ENCODE assay signal across 9 cellular contexts in the genomic region with DNA sequence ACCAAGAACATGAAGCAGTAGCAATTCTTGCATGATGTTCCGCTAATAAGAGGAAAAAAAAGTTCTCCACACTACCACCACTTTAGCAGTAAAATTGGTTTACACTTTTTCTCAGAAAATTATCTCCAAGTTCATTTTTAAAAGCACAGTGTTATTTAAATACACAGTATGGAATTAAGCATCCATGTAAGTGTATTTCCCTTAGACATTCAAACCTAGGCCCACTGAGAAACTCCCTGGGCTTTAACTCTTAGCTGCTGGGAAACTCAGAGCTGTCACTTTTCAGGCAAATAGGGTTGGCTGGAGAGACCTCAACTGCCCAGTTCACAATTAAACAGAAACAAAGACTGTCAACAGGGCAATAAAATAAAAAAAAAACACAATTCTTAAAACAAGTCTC. TPM values are rescaled to one million over a fixed set of nuclear protein-coding genes. Genes with fewer than 3 reads are reported as not detected.
DNase-seq lines count a peak whose midpoint lies in the region; ATAC-seq and TF ChIP-seq lines count a peak whose summit lies in the region.
"Had no signal": no experiment of that assay in that cellular context is flagged by ENCODE, and none has a peak within 500 bp of the region (broad histone marks: within the 10 kb centered on the region; RNA-seq: fewer than 3 reads in every experiment).

No MANE protein-coding gene starts in this region.

- ATAC-seq in naive thymus-derived CD4-positive, alpha-beta T cell: no peak

- H3K4me1 Mint-ChIP-seq in HFFc6 (ENCODE audit: low read depth): peaks cover 57% of the 10 kb centered on the region
- peaks cover 41 to 71% (median 60%) of the 10 kb centered on the region in 7 donors for H3K4me1 Mint-ChIP-seq in naive thymus-derived CD4-positive, alpha-beta T cell

- intact Hi-C loops in naive thymus-derived CD4-positive, alpha-beta T cell (cut with micrococcal nuclease): loop anchor here in 1 of 2 donors (1.0 kb wide), 2 partner anchors 9 to 19 kb away; no protein-coding TSS in a partner anchor
- intact Hi-C loops in prostate gland (cut with DNase I): loop anchor here (10.0 kb wide), 1 partner anchor 384 kb away; the partner anchor contains the start of gene GNA14

- peak overlapping the region; percentile 94 for H3K4me3 Mint-ChIP-seq in HFFc6
- H3K4me3 Mint-ChIP-seq in naive thymus-derived CD4-positive, alpha-beta T cell: peak overlapping the region; percentile 80 to 98 (median 93)

- H3K27me3 ChIP-seq in naive thymus-derived CD4-positive, alpha-beta T cell (ENCODE audit: control insufficient read depth in 2 of 2, insufficient read depth in 2 of 2, low read length in 2 of 2): no peaks in the 10 kb centered on the region
- no peaks in the 10 kb centered on the region for H3K27me3 ChIP-seq in prostate gland (replicated peaks; ENCODE audit: insufficient read depth)

- H3K27ac ChIP-seq in 22Rv1 (0 out of 2 replicates have a peak overlapping the region, but pooled peaks have one; percentile 83), prostate gland (peak overlapping the region in 1 of 2 donors; percentile 93)
- H3K27ac ChIP-seq in naive thymus-derived CD4-positive, alpha-beta T cell (ENCODE audit: low read depth, low read length): peak overlapping the region; percentile 72

- H3K27me3 Mint-ChIP-seq in HFFc6 (ENCODE audit: insufficient read depth): no peaks in the 10 kb centered on the region
- no peaks in the 10 kb centered on the region for H3K27me3 Mint-ChIP-seq in naive thymus-derived CD4-positive, alpha-beta T cell

- H3K9me3 ChIP-seq in naive thymus-derived CD4-positive, alpha-beta T cell (ENCODE audit: control insufficient read depth in 2 of 3, low read length in 3 of 3): no peaks in the 10 kb centered on the region
- no peaks in the 10 kb centered on the region for H3K9me3 ChIP-seq in prostate gland

- no peaks in the 10 kb centered on the region for H3K36me3 Mint-ChIP-seq in HFFc6 (ENCODE audit: low read depth)
- H3K36me3 Mint-ChIP-seq in naive thymus-derived CD4-positive, alpha-beta T cell: peaks cover 0 to 10% (median 0%) of the 10 kb centered on the region in 5 donors

- POLR2A ChIA-PET in naive thymus-derived CD4-positive, alpha-beta T cell (lab: Charles Lee): interaction anchor here (0.6 to 1.3 kb wide), 7 partner anchors 18 to 645 kb away, joined by 3 to 8 read pairs (median 3); no protein-coding TSS in a partner anchor

- DNase-seq in HFFc6 (no peak), choroid plexus epithelial cell (ENCODE audit: low read depth) (no peak), NCI-H2196 (lab: John Stamatoyannopoulos, UW; ENCODE audit: unreplicated experiment) (no peak), SHP77 (lab: John Stamatoyannopoulos, UW) (no peak), iPS-NIHi7 (ENCODE audit: extremely low spot score) (no peak), prostate gland (ENCODE audit: low spot score) (no peak)
- no peak for DNase-seq in naive thymus-derived CD4-positive, alpha-beta T cell
- DNase-seq: NCI-H2171 had no signal

- H3K4me3 ChIP-seq in choroid plexus epithelial cell (ENCODE audit: low read depth, low read length): peak overlapping the region; percentile 85
- peak overlapping the region; percentile 58 for H3K4me3 ChIP-seq in naive thymus-derived CD4-positive, alpha-beta T cell (ENCODE audit: low read length)
- peak overlapping the region in 1 of 2 donors; percentile 74 for H3K4me3 ChIP-seq in prostate gland

- TF ChIP-seq POLR2A in prostate gland (IDR thresholded peaks at IDR 0.05): no peak

- peaks cover 5 to 26% of the 10 kb centered on the region in 2 donors for H3K4me1 ChIP-seq in naive thymus-derived CD4-positive, alpha-beta T cell (ENCODE audit: control insufficient read depth in 2 of 2, insufficient read depth in 2 of 2, low read length in 2 of 2)
- H3K4me1 ChIP-seq in prostate gland (replicated peaks): no peaks in the 10 kb centered on the region

- H3K27ac Mint-ChIP-seq in HFFc6: peak overlapping the region; percentile 88
- H3K27ac Mint-ChIP-seq in naive thymus-derived CD4-positive, alpha-beta T cell: peak overlapping the region in 8 of 9 donors; percentile 82 to 97 (median 89)

- H3K36me3 ChIP-seq in naive thymus-derived CD4-positive, alpha-beta T cell (ENCODE audit: control insufficient read depth in 2 of 3, insufficient read depth in 3 of 3, low read length in 3 of 3): no peaks in the 10 kb centered on the region
- no peaks in the 10 kb centered on the region for H3K36me3 ChIP-seq in prostate gland

- CTCF ChIA-PET in naive thymus-derived CD4-positive, alpha-beta T cell (lab: Charles Lee): interaction anchor here (1.0 kb wide), 1 partner anchor 12 kb away, joined by 6 read pairs; no protein-coding TSS in a partner anchor

- WGBS in prostate gland: 63% methylated on average over 1 of the region's 1 CpG

- no peaks in the 10 kb centered on the region for H3K9me3 Mint-ChIP-seq in HFFc6
- H3K9me3 Mint-ChIP-seq in naive thymus-derived CD4-positive, alpha-beta T cell: no peaks in the 10 kb centered on the region

- TF ChIP-seq CTCF in 22Rv1 (IDR thresholded peaks at IDR 0.05): no peak
- TF ChIP-seq CTCF in HFFc6 (IDR thresholded peaks at IDR 0.05): no peak
- no peak for TF ChIP-seq CTCF in choroid plexus epithelial cell (conservative IDR thresholded peaks at IDR 0.05; ENCODE audit: low read depth, low read length)
- no peak for TF ChIP-seq CTCF in prostate gland (IDR thresholded peaks at IDR 0.05)

RNA-seq across cellular contexts. Expression of gene GNAQ, which starts 2.7 kb away (rescaled TPM):
- total RNA-seq in HFFc6 (2021; fragmentation: NEBNext Ultra II Directional; extraction: Animal tissue kit (Norgen Biotek cat#: 25700)): 10 to 100 TPM; 41.6 to 45.8 (median 44.3) TPM
- total RNA-seq in naive thymus-derived CD4-positive, alpha-beta T cell: 10 to 100 TPM; 37.7 to 60.6 (median 47.7) TPM
- polyA plus RNA-seq in naive thymus-derived CD4-positive, alpha-beta T cell: 10 to 100 TPM in 1 of 2 donors, 1 to 10 TPM in 1; 7.2 to 11.4 TPM
- 10 to 100 TPM; 35.0 to 43.7 TPM for total RNA-seq in prostate gland
